ENCODE assay signal across 15 cellular contexts in the genomic region with DNA sequence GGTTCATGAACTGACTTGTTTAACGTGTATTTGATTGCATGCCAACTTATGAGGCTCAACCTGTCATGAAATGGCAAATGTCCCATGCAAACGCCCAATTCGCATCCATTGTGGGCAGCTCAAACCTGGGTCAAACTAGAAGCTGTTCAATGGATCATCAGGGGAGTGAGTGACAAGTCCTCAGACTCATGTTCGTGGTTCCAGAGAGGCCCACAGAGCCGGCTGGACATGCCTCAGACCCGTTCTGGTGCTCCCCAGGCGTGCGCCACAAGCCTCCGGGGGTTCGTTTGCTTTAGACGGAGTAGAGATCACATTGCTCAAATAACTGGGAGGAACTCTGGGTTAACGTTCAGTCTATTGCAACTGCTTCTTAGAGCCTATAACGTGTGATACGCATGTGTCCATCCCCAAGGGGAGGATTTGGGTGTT. TPM values are rescaled to one million over a fixed set of nuclear protein-coding genes. Genes with fewer than 3 reads are reported as not detected.
"Had no signal": no experiment of that assay in that cellular context is flagged by ENCODE, and none has a peak within 500 bp of the region (broad histone marks: within the 10 kb centered on the region; RNA-seq: fewer than 3 reads in every experiment).

No MANE protein-coding gene starts in this region.

- H3K36me3 ChIP-seq: esophagus muscularis mucosa, neural progenitor cell, ovary, thoracic aorta had no signal

- H3K9me3 ChIP-seq: esophagus muscularis mucosa, ovary, thoracic aorta had no signal

- H3K9ac ChIP-seq: neural progenitor cell had no signal

- H3K4me1 ChIP-seq: esophagus muscularis mucosa had no signal

- H3K4me2 ChIP-seq: neural progenitor cell had no signal

- H3K4me3 ChIP-seq: esophagus muscularis mucosa, neural progenitor cell, ovary, thoracic aorta had no signal

- H3K27ac ChIP-seq: esophagus muscularis mucosa, neural progenitor cell, ovary, thoracic aorta had no signal

- DNase-seq: activated CD4-positive, alpha-beta T cell treated with anti-CD3 and anti-CD28 coated beads, Interleukin-2, amount 50 U/mL, for 4 hours; activated CD8-positive, alpha-beta memory T cell treated with anti-CD3 and anti-CD28 coated beads, Interleukin-2, amount 10 ng/mL, durations not matched to agents 7 days and 5 days; activated effector memory CD4-positive, alpha-beta T cell treated with Interleukin-2 at 50 U/mL for 16 hours; activated T-cell treated with anti-CD3 and anti-CD28 coated beads, Interleukin-2, amount 50 U/mL, for 24 hours; effector memory CD4-positive, alpha-beta T cell; foreskin fibroblast; mesenchymal stem cell; ovary; stimulated activated CD4-positive, alpha-beta T cell treated with anti-CD3 and anti-CD28 coated beads, Interleukin-4, amount 100 ng/mL, for 4 hours; stimulated activated naive CD8-positive, alpha-beta T cell treated with anti-CD3 and anti-CD28 coated beads, Interleukin-15, amount 100 ng/mL, for 72 hours had no signal

- H3K27me3 ChIP-seq: neural progenitor cell, ovary had no signal

- ATAC-seq: activated CD4-positive, CD25-positive, alpha-beta regulatory T cell treated with anti-CD3 and anti-CD28 coated beads, Interleukin-2, amount 50 U/mL, for 24 hours; activated CD8-positive, alpha-beta memory T cell treated with anti-CD3 and anti-CD28 coated beads, Interleukin-2, amount 10 ng/mL, durations not matched to agents 7 days and 5 days; left lobe of liver; stimulated activated naive CD8-positive, alpha-beta T cell treated with anti-CD3 and anti-CD28 coated beads, Interleukin-15, amount 100 ng/mL, for 72 hours had no signal

RNA-seq across cellular contexts. Expression of a gene that starts 15.0 kb away (rescaled TPM):
- total RNA-seq: activated CD8-positive, alpha-beta memory T cell treated with anti-CD3 and anti-CD28 coated beads, Interleukin-2, amount 10 ng/mL, durations not matched to agents 7 days and 5 days; ovary; thoracic aorta had no signal
